Comparison of ENCODE assay signal across 1 cellular context in genomic region chr22:43014062-43014875, GRCh38.
TF ChIP-seq lines count a peak whose summit lies in the region.

No MANE protein-coding gene starts in this region.

TF ChIP-seq in endothelial cell of umbilical vein, 7 proteins besides CTCF, POLR2A, EP300 and RAD21 (continued from another document):
- TF ChIP-seq EZH2 (IDR thresholded peaks at IDR 0.05; ENCODE audit: borderline replicate concordance, low read depth, low read length, severe bottlenecking) (no peak), GATA2 (IDR thresholded peaks at IDR 0.05; ENCODE audit: insufficient read depth, insufficient read length, low read depth, low read length) (no peak), MAX (IDR thresholded peaks at IDR 0.05; ENCODE audit: insufficient read depth, insufficient read length) (no peak)
